ENCODE assay signal across 35 cellular contexts in genomic region chr12:121080909-121081308, GRCh38.
"Had no signal": no experiment of that assay in that cellular context is flagged by ENCODE, and none has a peak within 500 bp of the region (broad histone marks: within the 10 kb centered on the region; RNA-seq: fewer than 3 reads in every experiment).

No MANE protein-coding gene starts in this region.

- H3K9me3 ChIP-seq: MG63 had no signal

- H3K27me3 ChIP-seq: MG63 had no signal

- H3K36me3 ChIP-seq: MG63 had no signal

- H3K4me3 ChIP-seq: MG63 had no signal

- DNase-seq: Kasumi-1, MG63, MM.1S, MV-4-11, NCI-H1048, NCI-H1092, NCI-H1092 treated with DMSO at 0.1 percent for 48 hours, NCI-H1105, NCI-H1105 treated with DMSO at 0.1 percent for 48 hours, NCI-H1417, NCI-H1417 treated with DMSO at 0.1 percent for 48 hours, NCI-H1436, NCI-H1436 treated with DMSO at 0.1 percent for 48 hours, NCI-H146, NCI-H1694, NCI-H1694 treated with DMSO at 0.1 percent for 48 hours, NCI-H187, NCI-H187 treated with DMSO at 0.1 percent for 48 hours, NCI-H1930, NCI-H2029, NCI-H2029 treated with DMSO at 0.1 percent for 48 hours, NCI-H2081, NCI-H2081 treated with DMSO at 0.1 percent for 48 hours, NCI-H2107, NCI-H2171, NCI-H2171 treated with DMSO at 0.1 percent for 48 hours, NCI-H2227 treated with DMSO at 0.1 percent for 48 hours, NCI-H226, NCI-H345, NCI-H446, NCI-H446 treated with DMSO at 0.1 percent for 48 hours, NCI-H510A, NCI-H510A treated with DMSO at 0.1 percent for 48 hours, NCI-H524, NCI-H524 treated with DMSO at 0.1 percent for 48 hours had no signal
